Comparison of ENCODE assay signal across 18 cellular contexts in genomic region chr14:70920608-70921007, GRCh38. TPM values are rescaled to one million over a fixed set of nuclear protein-coding genes. Genes with fewer than 3 reads are reported as not detected.
A peak's percentile ranks its signal among the peaks of the same experiment; 100 is the strongest.
DNase-seq lines count a peak whose midpoint lies in the region; ATAC-seq, FAIRE-seq and TF ChIP-seq lines count a peak whose summit lies in the region.
"Had no signal": no experiment of that assay in that cellular context is flagged by ENCODE, and none has a peak within 500 bp of the region (broad histone marks: within the 10 kb centered on the region; RNA-seq: fewer than 3 reads in every experiment).

No MANE protein-coding gene starts in this region.

- H3K27me3 ChIP-seq in ACC112 (ENCODE audit: insufficient read depth, low read length) (no peaks in the 10 kb centered on the region), foreskin keratinocyte (no peaks in the 10 kb centered on the region)

- peaks cover 5% of the 10 kb centered on the region; the same call in 1 of the 2 replicates for H3K36me3 ChIP-seq in ACC112 (ENCODE audit: insufficient read depth, low read length)

- H3K4me1 ChIP-seq in ACC112 (ENCODE audit: control insufficient read depth, insufficient read depth, low read length, unreplicated experiment) (peaks cover 30% of the 10 kb centered on the region), foreskin keratinocyte (peaks cover 23% of the 10 kb centered on the region)

- FAIRE-seq in GM12892 (lab: Jason Lieb, UNC) (peak; percentile 24), GM12891 (lab: Jason Lieb, UNC) (no peak)
- FAIRE-seq: small intestine had no signal

- peaks cover 34% of the 10 kb centered on the region for H3K36me3 Mint-ChIP-seq in activated CD8-positive, alpha-beta T cell treated with anti-CD3 and anti-CD28 coated beads, Interleukin-2, amount 10 ng/mL, durations not matched to agents 7 days and 5 days (ENCODE audit: low read depth)

- CTCF ChIA-PET in activated CD8-positive, alpha-beta T cell treated with anti-CD3 and anti-CD28 coated beads, Interleukin-2, amount 10 ng/mL, durations not matched to agents 7 days and 5 days (lab: Charles Lee): interaction anchor here (0.7 to 5.0 kb wide), 8 partner anchors 9 to 103 kb away, joined by 3 to 51 read pairs (median 6); partner anchors contain the start of gene PCNX1

- intact Hi-C loops in posterior cingulate gyrus (cut with DNase I): no loop called here

- H3K9me3 Mint-ChIP-seq in activated CD8-positive, alpha-beta T cell treated with anti-CD3 and anti-CD28 coated beads, Interleukin-2, amount 10 ng/mL, durations not matched to agents 7 days and 5 days (ENCODE audit: insufficient read depth): no peaks in the 10 kb centered on the region

- H3K4me1 Mint-ChIP-seq in activated CD8-positive, alpha-beta T cell treated with anti-CD3 and anti-CD28 coated beads, Interleukin-2, amount 10 ng/mL, durations not matched to agents 7 days and 5 days (ENCODE audit: low read depth): peaks cover 79% of the 10 kb centered on the region

- H3K4me3 ChIP-seq in ACC112 (ENCODE audit: low read depth, low read length): no peak overlapping the region
- H3K4me3 ChIP-seq: mucosa of descending colon had no signal

- H3K27ac ChIP-seq in ACC112 (ENCODE audit: low read depth, low read length): peak overlapping the region; percentile 4; the same call in 1 of the 2 replicates
- no peak overlapping the region for H3K27ac ChIP-seq in foreskin keratinocyte
- H3K27ac ChIP-seq: parathyroid adenoma had no signal

- no peak overlapping the region for H3K4me3 Mint-ChIP-seq in activated CD8-positive, alpha-beta T cell treated with anti-CD3 and anti-CD28 coated beads, Interleukin-2, amount 10 ng/mL, durations not matched to agents 7 days and 5 days
- H3K4me3 Mint-ChIP-seq: B cell had no signal

- POLR2A ChIA-PET in activated CD8-positive, alpha-beta T cell treated with anti-CD3 and anti-CD28 coated beads, Interleukin-2, amount 10 ng/mL, durations not matched to agents 7 days and 5 days (lab: Charles Lee): interaction anchor here (1.2 kb wide), 1 partner anchor 13 kb away, joined by 4 read pairs; the partner anchor contains the start of gene PCNX1

- TF ChIP-seq CTCF in foreskin keratinocyte (conservative IDR thresholded peaks at IDR 0.05): no peak

- no peak for ATAC-seq in activated CD8-positive, alpha-beta T cell treated with anti-CD3 and anti-CD28 coated beads, Interleukin-2, amount 10 ng/mL, durations not matched to agents 7 days and 5 days
- peak; percentile 82 for ATAC-seq in foreskin keratinocyte
- ATAC-seq: mucosa of descending colon had no signal

- DNase-seq in GM12892 (ENCODE audit: insufficient read length) (no peak), foreskin keratinocyte (no peak), posterior cingulate gyrus (no peak), AG08395 (ENCODE audit: low spot score) (no peak), GM12891 (ENCODE audit: insufficient read length, low spot score) (no peak), GM19238 (ENCODE audit: insufficient read length, low spot score) (no peak)
- DNase-seq in activated CD8-positive, alpha-beta T cell treated with anti-CD3 and anti-CD28 coated beads, Interleukin-2, amount 10 ng/mL, durations not matched to agents 7 days and 5 days: no peak
- DNase-seq: amniotic stem cell; DMS153; erythroblast; H7; mucosa of descending colon; NCI-H1092 treated with DMSO at 0.1 percent for 48 hours; small intestine; stimulated activated naive CD4-positive, alpha-beta T cell treated with Interleukin-2 at 50 U/mL for 16 hours had no signal

- TF ChIP-seq POLR2A in GM12892 (IDR thresholded peaks at IDR 0.05; ENCODE audit: low read depth, low read length) (no peak), GM12891 (IDR thresholded peaks at IDR 0.05; ENCODE audit: low read depth, low read length) (no peak)

- H3K27me3 Mint-ChIP-seq in activated CD8-positive, alpha-beta T cell treated with anti-CD3 and anti-CD28 coated beads, Interleukin-2, amount 10 ng/mL, durations not matched to agents 7 days and 5 days (ENCODE audit: low read depth): no peaks in the 10 kb centered on the region
- H3K27me3 Mint-ChIP-seq: B cell had no signal

- H2AFZ ChIP-seq in ACC112 (ENCODE audit: low read length, unreplicated experiment): no peak overlapping the region
- H2AFZ ChIP-seq: parathyroid adenoma had no signal

- peak overlapping the region; percentile 11 for H3K27ac Mint-ChIP-seq in activated CD8-positive, alpha-beta T cell treated with anti-CD3 and anti-CD28 coated beads, Interleukin-2, amount 10 ng/mL, durations not matched to agents 7 days and 5 days
- H3K27ac Mint-ChIP-seq: B cell had no signal

- peaks cover 93% of the 10 kb centered on the region for H3K79me2 ChIP-seq in ACC112 (ENCODE audit: control insufficient read depth, insufficient read depth, low read length, unreplicated experiment)

TF ChIP-seq in GM12891, 5 proteins besides CTCF, POLR2A, EP300 and RAD21:
- TF ChIP-seq POU2F2 (IDR thresholded peaks at IDR 0.05; ENCODE audit: low read depth, low read length): no peak
- no peak for TF ChIP-seq POLR2AphosphoS5 (IDR thresholded peaks at IDR 0.05; ENCODE audit: low read depth, low read length)
- no peak for TF ChIP-seq TAF1 (IDR thresholded peaks at IDR 0.05; ENCODE audit: low read depth, low read length)
- no peak for TF ChIP-seq PAX5 (IDR thresholded peaks at IDR 0.05; ENCODE audit: insufficient read depth, low read length, severe bottlenecking)
- no peak for TF ChIP-seq SPI1 (IDR thresholded peaks at IDR 0.05; ENCODE audit: low read depth, low read length)

RNA-seq across cellular contexts. Expression of gene PCNX1, which starts 13.3 kb away (rescaled TPM):
- polyA plus RNA-seq in GM12892 (2012; ENCODE audit: missing spikeins): 14.3 TPM
- 10 to 100 TPM; 67.8 to 68.9 TPM for total RNA-seq in activated CD8-positive, alpha-beta T cell treated with anti-CD3 and anti-CD28 coated beads, Interleukin-2, amount 10 ng/mL, durations not matched to agents 7 days and 5 days
- total RNA-seq in foreskin keratinocyte: 29.7 and 29.9 TPM in 2 replicates
- 7.2 and 8.8 TPM in 2 replicates for polyA plus RNA-seq in foreskin keratinocyte
- polyA plus RNA-seq in GM12891 (2012; ENCODE audit: low read depth, missing spikeins): 7.6 TPM
